Comparison of ENCODE assay signal across 1 cellular context in the genomic region with DNA sequence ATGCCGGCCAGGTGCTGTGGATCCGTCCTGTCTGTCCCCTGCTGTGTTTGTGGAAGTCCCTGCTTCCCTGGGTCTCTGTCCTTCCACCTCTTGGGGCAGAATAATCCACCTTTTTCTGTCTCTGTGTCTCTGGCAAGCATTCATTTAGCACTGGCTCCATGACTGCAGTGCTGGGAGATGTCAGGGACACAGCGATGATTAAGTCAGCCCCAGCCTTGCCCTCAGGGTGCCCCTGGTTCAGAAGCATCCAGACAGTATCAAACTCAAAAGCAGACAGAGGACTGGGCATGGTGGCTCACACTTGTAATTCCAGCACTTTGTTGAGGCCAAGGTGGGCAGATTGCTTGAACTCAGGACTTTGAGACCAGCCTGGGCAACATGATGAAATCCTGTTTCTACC.
TF ChIP-seq lines count a peak whose summit lies in the region.

No MANE protein-coding gene starts in this region.

TF ChIP-seq in HepG2, 621 proteins besides CTCF, POLR2A, EP300 and RAD21:
- TF ChIP-seq ZNF7 (CRISPR knock-in tag; IDR thresholded peaks at IDR 0.05) (peak; percentile 46; the same call in 1 of the 2 replicates), ZNF484 (CRISPR knock-in tag; IDR thresholded peaks at IDR 0.05; ENCODE audit: borderline replicate concordance, low read depth) (no peak)
